2 cellular contexts compared by ENCODE assay signal in genomic region chr1:162204129-162204882, GRCh38.
TF ChIP-seq lines count a peak whose summit lies in the region.

No MANE protein-coding gene starts in this region.

TF ChIP-seq in GM23338, 12 proteins besides CTCF, POLR2A, EP300 and RAD21 (continued from another document):
- TF ChIP-seq REST (IDR thresholded peaks at IDR 0.05; ENCODE audit: unreplicated experiment) (no peak), ETS1 (IDR thresholded peaks at IDR 0.05) (no peak)

TF ChIP-seq in HEK293, 187 proteins besides CTCF, POLR2A, EP300 and RAD21 (continued from another document):
- TF ChIP-seq ZNF26 (tag by site-specific recombination; IDR thresholded peaks at IDR 0.05) (no peak), ZNF510 (tag by site-specific recombination; IDR thresholded peaks at IDR 0.05; ENCODE audit: insufficient replicate concordance) (peak; percentile 98), ZNF175 (tag by site-specific recombination; IDR thresholded peaks at IDR 0.05) (no peak), HOXC10 (CRISPR knock-in tag; IDR thresholded peaks at IDR 0.05) (no peak), ZNF558 (tag by site-specific recombination; IDR thresholded peaks at IDR 0.05) (no peak), ZNF223 (tag by site-specific recombination; IDR thresholded peaks at IDR 0.05) (no peak), INSM2 (tag by site-specific recombination; IDR thresholded peaks at IDR 0.05) (no peak), IKZF3 (tag by site-specific recombination; IDR thresholded peaks at IDR 0.05) (no peak), OVOL3 (tag by site-specific recombination; IDR thresholded peaks at IDR 0.05) (no peak)
